ENCODE assay signal across 11 cellular contexts in the genomic region with DNA sequence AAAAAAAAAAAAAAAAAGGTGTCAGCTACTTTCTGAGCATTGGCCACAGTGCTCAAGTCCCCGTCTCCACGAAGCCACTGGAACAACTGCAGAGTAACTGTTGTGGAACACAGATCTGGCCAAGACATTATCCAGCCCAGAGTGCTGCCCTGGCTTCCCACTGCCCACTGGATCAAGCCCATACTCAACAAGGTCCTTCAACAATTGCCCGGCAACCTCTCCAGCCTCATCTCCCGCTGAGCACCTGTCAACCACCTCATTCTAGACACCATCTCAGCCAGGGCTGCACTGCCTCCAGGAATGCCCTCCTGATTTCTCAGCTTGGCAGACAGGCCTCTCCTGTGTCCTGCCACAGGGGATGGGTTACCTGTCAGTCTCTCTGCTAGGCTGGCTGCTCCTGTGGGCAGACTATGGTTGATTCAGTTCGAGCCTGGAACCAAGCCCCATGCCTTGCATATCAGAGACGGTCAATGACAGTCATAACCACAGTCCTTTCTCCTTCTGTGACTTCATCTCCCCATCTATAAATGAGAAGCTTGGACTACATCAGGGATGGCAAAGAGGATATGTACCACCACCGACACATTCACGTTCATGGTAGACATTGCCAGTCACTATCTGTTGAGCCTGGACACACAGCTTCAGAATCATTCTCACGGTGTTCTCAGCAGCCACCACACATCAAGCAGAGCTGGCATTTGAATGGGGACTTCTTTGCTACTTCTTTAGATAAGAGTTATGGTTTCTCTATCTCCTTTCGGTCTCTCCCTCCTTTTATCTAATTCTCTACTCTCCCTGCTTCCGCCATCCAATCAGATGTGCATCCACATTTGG.
DNase-seq lines count a peak whose midpoint lies in the region; ATAC-seq and TF ChIP-seq lines count a peak whose summit lies in the region.
"Had no signal": no experiment of that assay in that cellular context is flagged by ENCODE, and none has a peak within 500 bp of the region (broad histone marks: within the 10 kb centered on the region; RNA-seq: fewer than 3 reads in every experiment).

No MANE protein-coding gene starts in this region.

- H3K9me3 ChIP-seq in colonic mucosa: no peaks in the 10 kb centered on the region

- no peak overlapping the region for H3K4me3 Mint-ChIP-seq in activated T-cell treated with anti-CD3 and anti-CD28 coated beads, Interleukin-2, amount 50 U/mL, for 4 hours
- H3K4me3 Mint-ChIP-seq in natural killer cell: peak overlapping the region; percentile 74

- WGBS in urinary bladder: 88% methylated on average over 11 of the region's 11 CpGs

- H3K9me3 Mint-ChIP-seq in activated T-cell treated with anti-CD3 and anti-CD28 coated beads, Interleukin-2, amount 50 U/mL, for 4 hours: no peaks in the 10 kb centered on the region
- H3K9me3 Mint-ChIP-seq in natural killer cell: no peaks in the 10 kb centered on the region

- no peak overlapping the region for H3K4me3 ChIP-seq in colonic mucosa
- H3K4me3 ChIP-seq in urinary bladder (ENCODE audit: low read depth, low read length): no peak overlapping the region

- H3K27ac Mint-ChIP-seq in natural killer cell: peak overlapping the region; percentile 85 to 92

- H3K4me1 ChIP-seq in colonic mucosa (peaks cover 22% of the 10 kb centered on the region), urinary bladder (ENCODE audit: insufficient read depth) (no peaks in the 10 kb centered on the region)

- H3K36me3 Mint-ChIP-seq in activated T-cell treated with anti-CD3 and anti-CD28 coated beads, Interleukin-2, amount 50 U/mL, for 4 hours (ENCODE audit: insufficient read depth): peaks cover 12% of the 10 kb centered on the region
- peaks cover 8% of the 10 kb centered on the region for H3K36me3 Mint-ChIP-seq in natural killer cell

- no peaks in the 10 kb centered on the region for H3K27me3 Mint-ChIP-seq in activated T-cell treated with anti-CD3 and anti-CD28 coated beads, Interleukin-2, amount 50 U/mL, for 4 hours (ENCODE audit: low read depth)
- no peaks in the 10 kb centered on the region for H3K27me3 Mint-ChIP-seq in natural killer cell (ENCODE audit: low read depth in 2 of 2)

- H3K36me3 ChIP-seq in colonic mucosa (no peaks in the 10 kb centered on the region), urinary bladder (ENCODE audit: insufficient read depth) (no peaks in the 10 kb centered on the region)

- H3K27ac ChIP-seq in colonic mucosa (peak overlapping the region; percentile 83), urinary bladder (ENCODE audit: low read depth) (peak overlapping the region; percentile 51)

- TF ChIP-seq CTCF in colonic mucosa (IDR thresholded peaks at IDR 0.05) (no peak), natural killer cell (IDR thresholded peaks at IDR 0.05) (no peak)

- peaks cover 32% of the 10 kb centered on the region for H3K4me1 Mint-ChIP-seq in activated T-cell treated with anti-CD3 and anti-CD28 coated beads, Interleukin-2, amount 50 U/mL, for 4 hours (ENCODE audit: low read depth)
- H3K4me1 Mint-ChIP-seq in natural killer cell: peaks cover 56 to 58% of the 10 kb centered on the region in 2 donors

- peak overlapping the region in 1 of 2 donors; percentile 64 for H3K9ac ChIP-seq in colonic mucosa (ENCODE audit: low read depth in 2 of 2, low read length in 2 of 2)

- DNase-seq in activated T-cell treated with anti-CD3 and anti-CD28 coated beads, Interleukin-2, amount 50 U/mL, for 4 hours: no peak
- DNase-seq in activated T-cell treated with anti-CD3 and anti-CD28 coated beads for 4 hours: no peak
- DNase-seq in colonic mucosa: no peak
- no peak for DNase-seq in natural killer cell
- no peak for DNase-seq in NCI-H146 (lab: John Stamatoyannopoulos, UW)
- no peak for DNase-seq in NCI-H187 treated with DMSO at 0.1 percent for 48 hours (lab: John Stamatoyannopoulos, UW)
- no peak for DNase-seq in DMS53 (lab: John Stamatoyannopoulos, UW)
- DNase-seq: effector CD4-positive, alpha-beta T cell; islet precursor cell; NCI-H510A treated with DMSO at 0.1 percent for 48 hours had no signal

- intact Hi-C loops in colonic mucosa (cut with DNase I) (no loop called here), natural killer cell (cut with micrococcal nuclease) (no loop called here)

- no peaks in the 10 kb centered on the region for H3K27me3 ChIP-seq in colonic mucosa

- peak; percentile 11 to 15 for ATAC-seq in activated T-cell treated with anti-CD3 and anti-CD28 coated beads, Interleukin-2, amount 50 U/mL, for 4 hours
- ATAC-seq in natural killer cell: peak in 1 of 3 donors; percentile 26
